In genomic region chr20:33399924-33400323, GRCh38 we compare ENCODE assay signal across 8 cellular contexts. TPM values are rescaled to one million over a fixed set of nuclear protein-coding genes. Genes with fewer than 3 reads are reported as not detected.
DNase-seq lines count a peak whose midpoint lies in the region; ATAC-seq and TF ChIP-seq lines count a peak whose summit lies in the region.

No MANE protein-coding gene starts in this region.

- H3K27me3 ChIP-seq in right cardiac atrium (ENCODE audit: control insufficient read depth, insufficient read depth) (no peaks in the 10 kb centered on the region), tibial artery (no peaks in the 10 kb centered on the region)

- POLR2A ChIA-PET in activated CD8-positive, alpha-beta T cell treated with anti-CD3 and anti-CD28 coated beads, Interleukin-2, amount 10 ng/mL, durations not matched to agents 7 days and 5 days (lab: Charles Lee): interaction anchor here (1.1 to 1.5 kb wide), 2 partner anchors 29 to 267 kb away, joined by 3 to 4 read pairs; partner anchors contain the start of gene ACTL10

- TF ChIP-seq CTCF in tibial artery (IDR thresholded peaks at IDR 0.05): no peak

- H3K9me3 ChIP-seq in right cardiac atrium (ENCODE audit: control insufficient read depth, low read length): no peaks in the 10 kb centered on the region
- no peaks in the 10 kb centered on the region for H3K9me3 ChIP-seq in tibial artery

- peaks cover 10% of the 10 kb centered on the region for H3K36me3 Mint-ChIP-seq in activated CD8-positive, alpha-beta T cell treated with anti-CD3 and anti-CD28 coated beads, Interleukin-2, amount 10 ng/mL, durations not matched to agents 7 days and 5 days (ENCODE audit: low read depth)

- ATAC-seq in right cardiac atrium (no peak), left cardiac atrium (no peak), HG03159 (IDR thresholded peaks at IDR 0.05; ENCODE audit: unreplicated experiment) (no peak), GM18519 (IDR thresholded peaks at IDR 0.05; ENCODE audit: low FRiP score, unreplicated experiment) (no peak)
- ATAC-seq in activated CD8-positive, alpha-beta T cell treated with anti-CD3 and anti-CD28 coated beads, Interleukin-2, amount 10 ng/mL, durations not matched to agents 7 days and 5 days: no peak

- H3K27ac ChIP-seq in right cardiac atrium (ENCODE audit: low read length) (no peak overlapping the region), tibial artery (no peak overlapping the region)

- H3K27me3 Mint-ChIP-seq in activated CD8-positive, alpha-beta T cell treated with anti-CD3 and anti-CD28 coated beads, Interleukin-2, amount 10 ng/mL, durations not matched to agents 7 days and 5 days (ENCODE audit: low read depth): no peaks in the 10 kb centered on the region

- H3K36me3 ChIP-seq in tibial artery: peaks cover 0 to 20% (median 5%) of the 10 kb centered on the region in 3 donors

- H3K4me1 ChIP-seq in right cardiac atrium (ENCODE audit: control insufficient read depth, insufficient read depth, low read length): peaks cover 8% of the 10 kb centered on the region
- peaks cover 0 to 32% (median 24%) of the 10 kb centered on the region in 4 donors for H3K4me1 ChIP-seq in tibial artery

- no peak overlapping the region for H3K27ac Mint-ChIP-seq in activated CD8-positive, alpha-beta T cell treated with anti-CD3 and anti-CD28 coated beads, Interleukin-2, amount 10 ng/mL, durations not matched to agents 7 days and 5 days

- intact Hi-C loops in right cardiac atrium (cut with DNase I) (no loop called here), left cardiac atrium (cut with DNase I) (no loop called here), tibial artery (cut with DNase I; ENCODE audit: low total_unique reads) (loop anchor here (5.0 kb wide), 1 partner anchor 47 kb away; no protein-coding TSS in a partner anchor)

- WGBS in right cardiac atrium: 57% methylated on average over 6 of the region's 6 CpGs

- no peaks in the 10 kb centered on the region for H3K9me3 Mint-ChIP-seq in activated CD8-positive, alpha-beta T cell treated with anti-CD3 and anti-CD28 coated beads, Interleukin-2, amount 10 ng/mL, durations not matched to agents 7 days and 5 days (ENCODE audit: insufficient read depth)

- peak overlapping the region; percentile 74 for H3K4me3 ChIP-seq in right cardiac atrium (ENCODE audit: low read length)
- H3K4me3 ChIP-seq in tibial artery: peak overlapping the region in 1 of 2 donors; percentile 96

- peak overlapping the region; percentile 91 for H3K4me3 Mint-ChIP-seq in activated CD8-positive, alpha-beta T cell treated with anti-CD3 and anti-CD28 coated beads, Interleukin-2, amount 10 ng/mL, durations not matched to agents 7 days and 5 days

- no peak for DNase-seq in right cardiac atrium
- DNase-seq in left cardiac atrium: no peak
- DNase-seq in activated CD8-positive, alpha-beta T cell treated with anti-CD3 and anti-CD28 coated beads, Interleukin-2, amount 10 ng/mL, durations not matched to agents 7 days and 5 days: no peak
- DNase-seq in iris pigment epithelial cell (ENCODE audit: low read depth): peak; percentile 25
- DNase-seq in tibial artery: no peak
- no peak for DNase-seq in GM19240 (ENCODE audit: insufficient read length, low spot score)

- CTCF ChIA-PET in activated CD8-positive, alpha-beta T cell treated with anti-CD3 and anti-CD28 coated beads, Interleukin-2, amount 10 ng/mL, durations not matched to agents 7 days and 5 days (lab: Charles Lee): interaction anchor here (1.0 to 2.4 kb wide), 2 partner anchors 45 to 49 kb away, joined by 4 to 7 read pairs; no protein-coding TSS in a partner anchor

- H3K4me1 Mint-ChIP-seq in activated CD8-positive, alpha-beta T cell treated with anti-CD3 and anti-CD28 coated beads, Interleukin-2, amount 10 ng/mL, durations not matched to agents 7 days and 5 days (ENCODE audit: low read depth): peaks cover 31% of the 10 kb centered on the region

RNA-seq across cellular contexts. Expression of gene CDK5RAP1, which starts 1.4 kb away (rescaled TPM):
- total RNA-seq in right cardiac atrium (10 to 100 TPM; 22.4 to 27.0 (median 24.6) TPM), left cardiac atrium (10 to 100 TPM; 19.4 to 25.0 TPM)
- 26.0 TPM for polyA plus RNA-seq in right cardiac atrium
- 10 to 100 TPM; 32.9 to 37.5 TPM for total RNA-seq in activated CD8-positive, alpha-beta T cell treated with anti-CD3 and anti-CD28 coated beads, Interleukin-2, amount 10 ng/mL, durations not matched to agents 7 days and 5 days

RNA-seq across cellular contexts. Expression of gene SNTA1, which starts 43.6 kb away (rescaled TPM):
- 100 to 1,000 TPM; 160 to 207 (median 170) TPM for total RNA-seq in right cardiac atrium
- 221 TPM for polyA plus RNA-seq in right cardiac atrium
- 100 to 1,000 TPM; 134 to 148 TPM for total RNA-seq in left cardiac atrium
- 10 to 100 TPM; 13.1 to 13.4 TPM for total RNA-seq in activated CD8-positive, alpha-beta T cell treated with anti-CD3 and anti-CD28 coated beads, Interleukin-2, amount 10 ng/mL, durations not matched to agents 7 days and 5 days

Comparison
In these comparisons a context has a peak if more than half of its experiments do, and no peak if none do; other contexts are left out.
1. RNA of gene SNTA1, which starts 43.6 kb away (total RNA-seq): 160 to 207 TPM in right cardiac atrium and 134 to 148 TPM in left cardiac atrium; 13.1 to 13.4 TPM in activated CD8-positive, alpha-beta T cell treated with anti-CD3 and anti-CD28 coated beads, Interleukin-2, amount 10 ng/mL, durations not matched to agents 7 days and 5 days; every median in the first group is over 4 times any median in the second.